Comparison of ENCODE assay signal across 17 cellular contexts in the genomic region with DNA sequence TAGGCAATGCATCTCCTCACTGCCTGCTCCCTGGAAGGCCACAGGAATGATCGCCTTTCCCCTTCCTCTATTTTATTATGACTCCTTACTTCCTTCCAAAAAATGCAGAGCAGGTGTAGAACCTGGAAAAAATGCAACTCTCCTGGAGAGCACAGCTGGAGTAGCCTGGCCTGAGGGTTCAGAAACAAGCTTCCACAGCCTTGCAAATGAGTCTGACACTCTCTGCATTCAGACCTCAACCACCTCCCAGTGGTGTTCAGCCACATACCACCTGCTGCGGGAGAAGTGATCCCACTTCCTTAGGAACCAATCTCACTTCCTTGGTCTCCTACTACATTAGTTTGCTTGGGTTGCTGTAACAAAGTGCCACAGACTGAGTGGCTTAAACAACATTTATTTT.
DNase-seq lines count a peak whose midpoint lies in the region; ATAC-seq and TF ChIP-seq lines count a peak whose summit lies in the region.
"Had no signal": no experiment of that assay in that cellular context is flagged by ENCODE, and none has a peak within 500 bp of the region (broad histone marks: within the 10 kb centered on the region; RNA-seq: fewer than 3 reads in every experiment).

No MANE protein-coding gene starts in this region.

- H3K36me3 ChIP-seq in HUES48 (ENCODE audit: control insufficient read depth, insufficient read depth, low read length), result no peaks in the 10 kb centered on the region
- no peaks in the 10 kb centered on the region for H3K36me3 ChIP-seq in NT2/D1 (ENCODE audit: insufficient read depth, insufficient read length, low read length)
- no peaks in the 10 kb centered on the region for H3K36me3 ChIP-seq in endodermal cell (ENCODE audit: control insufficient read depth, insufficient read depth, low read length)
- H3K36me3 ChIP-seq: HAP-1 had no signal

- H3K36me3 Mint-ChIP-seq in endodermal cell (ENCODE audit: low read depth) (no peaks in the 10 kb centered on the region), nephron (ENCODE audit: low read depth) (no peaks in the 10 kb centered on the region)
- H3K36me3 Mint-ChIP-seq: T-cell had no signal

- H3K4me1 Mint-ChIP-seq in endodermal cell, result peaks cover 6% of the 10 kb centered on the region
- H3K4me1 Mint-ChIP-seq in nephron, result peaks cover 11% of the 10 kb centered on the region
- H3K4me1 Mint-ChIP-seq: T-cell had no signal

- no peaks in the 10 kb centered on the region for H3K9me3 ChIP-seq in HUES48 (ENCODE audit: control insufficient read depth, insufficient read depth, low read length)
- peaks cover 27% of the 10 kb centered on the region; the same call in 1 of the 2 replicates for H3K9me3 ChIP-seq in NT2/D1 (ENCODE audit: insufficient read depth, low read length)
- no peaks in the 10 kb centered on the region for H3K9me3 ChIP-seq in endodermal cell (ENCODE audit: control insufficient read depth, low read length)
- H3K9me3 ChIP-seq: HAP-1 had no signal

- H3K4me3 ChIP-seq in HUES48 (ENCODE audit: low read depth, low read length) (no peak overlapping the region), NT2/D1 (ENCODE audit: insufficient read length, low read depth) (no peak overlapping the region), endodermal cell (ENCODE audit: low read length) (no peak overlapping the region)
- H3K4me3 ChIP-seq: HAP-1 had no signal

- H3K9me3 Mint-ChIP-seq in endodermal cell (no peaks in the 10 kb centered on the region), nephron (no peaks in the 10 kb centered on the region)

- H3K4me3 Mint-ChIP-seq in endodermal cell, result no peak overlapping the region
- no peak overlapping the region for H3K4me3 Mint-ChIP-seq in nephron
- H3K4me3 Mint-ChIP-seq: T-cell had no signal

- no peak for TF ChIP-seq CTCF in endodermal cell (conservative IDR thresholded peaks at IDR 0.05)
- no peak for TF ChIP-seq CTCF in nephron (IDR thresholded peaks at IDR 0.05; ENCODE audit: unreplicated experiment in 3 of 3)

- H3K27me3 Mint-ChIP-seq in endodermal cell (ENCODE audit: insufficient read depth) (no peaks in the 10 kb centered on the region), nephron (ENCODE audit: low read depth) (peaks cover 3% of the 10 kb centered on the region)

- H3K27ac Mint-ChIP-seq in endodermal cell (no peak overlapping the region), nephron (peak overlapping the region in 2 of 3 experiments; percentile 44 to 80)
- H3K27ac Mint-ChIP-seq: T-cell had no signal

- H3K9ac ChIP-seq in HUES48 (ENCODE audit: low read depth, low read length), result no peak overlapping the region
- no peak overlapping the region for H3K9ac ChIP-seq in NT2/D1 (ENCODE audit: insufficient read length, low read depth)
- no peak overlapping the region for H3K9ac ChIP-seq in endodermal cell (ENCODE audit: extremely low read depth, low read length, poor library complexity, severe bottlenecking)

- ATAC-seq in HG02610 (IDR thresholded peaks at IDR 0.05; ENCODE audit: unreplicated experiment) (no peak), GM18505 (IDR thresholded peaks at IDR 0.05; ENCODE audit: unreplicated experiment) (no peak)
- ATAC-seq: Panc1, T-cell had no signal

- H3K27ac ChIP-seq in HUES48 (ENCODE audit: low read depth, low read length), result peak overlapping the region; percentile 64
- no peak overlapping the region for H3K27ac ChIP-seq in endodermal cell (ENCODE audit: low read depth, low read length)

- TF ChIP-seq POLR2A in GM18505 (IDR thresholded peaks at IDR 0.05; ENCODE audit: borderline replicate concordance, extremely low read depth, insufficient read depth, insufficient read length), result no peak

- peak; percentile 13 for DNase-seq in NT2/D1 (ENCODE audit: low read depth, low spot score)
- peak; percentile 71 for DNase-seq in endodermal cell
- no peak for DNase-seq in HuH-7 (ENCODE audit: low spot score)
- DNase-seq: C1 segment of cervical spinal cord, DMS 273 treated with DMSO at 0.1 percent for 48 hours, KG1, NCI-H1105 treated with DMSO at 0.1 percent for 48 hours, NCI-H187, NCI-H446, NCI-H748 treated with DMSO at 0.1 percent for 48 hours, T-cell had no signal

- H3K27me3 ChIP-seq in HUES48 (ENCODE audit: control insufficient read depth, insufficient read depth, low read length), result no peaks in the 10 kb centered on the region
- H3K27me3 ChIP-seq in NT2/D1 (ENCODE audit: insufficient read depth, insufficient read length), result no peaks in the 10 kb centered on the region
- H3K27me3 ChIP-seq in endodermal cell (ENCODE audit: control insufficient read depth, insufficient read depth, low read length, poor library complexity, severe bottlenecking), result no peaks in the 10 kb centered on the region

- H3K4me1 ChIP-seq in HUES48 (ENCODE audit: control insufficient read depth, insufficient read depth, low read length) (peaks cover 27% of the 10 kb centered on the region), NT2/D1 (ENCODE audit: insufficient read depth, insufficient read length) (peaks cover 4% of the 10 kb centered on the region), endodermal cell (ENCODE audit: control insufficient read depth, insufficient read depth, low read length) (no peaks in the 10 kb centered on the region)
- H3K4me1 ChIP-seq: HAP-1 had no signal

- 57 to 60% methylated on average over 1 to 2 of the region's 2 CpGs for WGBS in endodermal cell (ENCODE audit: insufficient coverage in 1 of 2, insufficient read length in 1 of 2), 2 experiments
